In the genomic region with DNA sequence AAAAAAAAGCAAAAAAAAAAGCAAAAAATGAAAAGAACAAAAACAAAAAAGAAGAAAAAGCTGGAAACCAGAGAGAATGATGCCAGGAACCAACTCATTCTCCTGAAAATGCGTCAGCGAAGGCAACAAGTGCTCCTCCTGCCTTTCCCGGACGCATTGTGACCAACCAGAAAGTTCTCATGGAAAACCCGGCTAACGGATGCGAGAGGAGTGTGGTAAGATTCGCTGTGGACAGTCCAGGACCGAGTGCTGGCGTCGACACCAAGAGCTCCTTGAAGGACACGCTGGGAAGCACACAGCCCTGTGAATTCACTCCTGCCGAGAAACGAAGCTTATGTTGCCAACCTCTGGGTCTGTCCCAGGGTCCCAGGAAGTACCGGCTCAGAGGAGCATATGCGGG, we compare ENCODE assay signal across 19 cellular contexts. TPM values are rescaled to one million over a fixed set of nuclear protein-coding genes. Genes with fewer than 3 reads are reported as not detected.
DNase-seq lines count a peak whose midpoint lies in the region; TF ChIP-seq lines count a peak whose summit lies in the region.
"Had no signal": no experiment of that assay in that cellular context is flagged by ENCODE, and none has a peak within 500 bp of the region (broad histone marks: within the 10 kb centered on the region; RNA-seq: fewer than 3 reads in every experiment).

No MANE protein-coding gene starts in this region.

- DNase-seq in AG20443 (ENCODE audit: low spot score): peak; percentile 80
- DNase-seq in H7: peak; percentile 71
- peak; percentile 71 for DNase-seq in fibroblast of gingiva (ENCODE audit: low read depth)
- DNase-seq in posterior vena cava (ENCODE audit: low spot score): peak; percentile 73
- DNase-seq in NCI-H1092 treated with DMSO at 0.1 percent for 48 hours (lab: John Stamatoyannopoulos, UW): no peak
- DNase-seq in esophagus muscularis mucosa (ENCODE audit: extremely low spot score): no peak
- DNase-seq in effector memory CD4-positive, alpha-beta T cell: no peak
- no peak for DNase-seq in DMS 273 treated with DMSO at 0.1 percent for 48 hours (lab: John Stamatoyannopoulos, UW)
- DNase-seq: COR-L47; EL; left colon; NCI-H1436; NCI-H2171 treated with DMSO at 0.1 percent for 48 hours; stimulated activated naive CD4-positive, alpha-beta T cell; T1000 had no signal

- WGBS in esophagus muscularis mucosa: 81% methylated on average over 16 of the region's 16 CpGs

- H3K36me3 ChIP-seq in H7 (replicated peaks; ENCODE audit: control insufficient read depth, insufficient read depth, low read length): no peaks in the 10 kb centered on the region
- H3K36me3 ChIP-seq in esophagus muscularis mucosa: no peaks in the 10 kb centered on the region
- H3K36me3 ChIP-seq in effector memory CD4-positive, alpha-beta T cell (ENCODE audit: control insufficient read depth, insufficient read depth, low read length): no peaks in the 10 kb centered on the region
- H3K36me3 ChIP-seq: breast epithelium, gastroesophageal sphincter, neutrophil, tibial nerve had no signal

- no peaks in the 10 kb centered on the region for H3K9me3 ChIP-seq in esophagus muscularis mucosa
- no peaks in the 10 kb centered on the region for H3K9me3 ChIP-seq in effector memory CD4-positive, alpha-beta T cell (ENCODE audit: control insufficient read depth, low read length)
- H3K9me3 ChIP-seq: breast epithelium, gastroesophageal sphincter, neutrophil, tibial nerve had no signal

- intact Hi-C loops in posterior vena cava (cut with DNase I): no loop called here
- intact Hi-C loops in esophagus muscularis mucosa (cut with DNase I): no loop called here

- TF ChIP-seq POLR2A in esophagus muscularis mucosa (IDR thresholded peaks at IDR 0.05; ENCODE audit: low read depth): no peak

- no peak overlapping the region for H3K4me3 ChIP-seq in H7 (ENCODE audit: insufficient read depth, low read depth, low read length)
- no peak overlapping the region for H3K4me3 ChIP-seq in esophagus muscularis mucosa
- H3K4me3 ChIP-seq in effector memory CD4-positive, alpha-beta T cell (ENCODE audit: insufficient read depth, low read depth, low read length, poor library complexity, severe bottlenecking): no peak overlapping the region
- H3K4me3 ChIP-seq: breast epithelium, gastroesophageal sphincter, tibial nerve had no signal

- peaks cover 11% of the 10 kb centered on the region for H3K27me3 ChIP-seq in H7 (ENCODE audit: control insufficient read depth, insufficient read depth, low read length)
- peaks cover 0 to 54% (median 0%) of the 10 kb centered on the region in 4 donors for H3K27me3 ChIP-seq in esophagus muscularis mucosa
- H3K27me3 ChIP-seq in effector memory CD4-positive, alpha-beta T cell (replicated peaks; ENCODE audit: control insufficient read depth, insufficient read depth, low read length, poor library complexity, severe bottlenecking): no peaks in the 10 kb centered on the region
- H3K27me3 ChIP-seq: tibial nerve had no signal

- H3K27ac ChIP-seq in esophagus muscularis mucosa (replicated peaks in 1 of 4): no peak overlapping the region
- no peak overlapping the region for H3K27ac ChIP-seq in effector memory CD4-positive, alpha-beta T cell (ENCODE audit: insufficient read depth, low read length, poor library complexity, severe bottlenecking)
- H3K27ac ChIP-seq: breast epithelium, gastroesophageal sphincter, neutrophil, tibial nerve had no signal

- no peak for TF ChIP-seq EP300 in esophagus muscularis mucosa (IDR thresholded peaks at IDR 0.05)

- no peak for TF ChIP-seq CTCF in esophagus muscularis mucosa (IDR thresholded peaks at IDR 0.05)

- H3K4me1 ChIP-seq in esophagus muscularis mucosa: peaks cover 0 to 13% (median 4%) of the 10 kb centered on the region in 4 donors
- peaks cover 11% of the 10 kb centered on the region for H3K4me1 ChIP-seq in effector memory CD4-positive, alpha-beta T cell (ENCODE audit: control insufficient read depth, insufficient read depth, low read length, poor library complexity, severe bottlenecking)

RNA-seq across cellular contexts. Expression of gene METRNL, which starts 43.4 kb away (rescaled TPM):
- total RNA-seq in H7 (2014; rRNA removed; shearing (Covaris generic)): 26.6 and 32.0 TPM in 2 replicates
- 100 to 1,000 TPM in 1 of 2 donors, 10 to 100 TPM in 1; 80.5 to 101 TPM for total RNA-seq in posterior vena cava
- 100 to 1,000 TPM in 1 of 4 donors, 10 to 100 TPM in 3; 36.5 to 124 (median 61.5) TPM for total RNA-seq in esophagus muscularis mucosa

Comparison
In these comparisons a context has a peak if more than half of its experiments do, and no peak if none do; other contexts are left out.
1. DNase-seq: peak in AG20443 (single experiment), H7 (single experiment), fibroblast of gingiva (single experiment) and posterior vena cava (single experiment); none in NCI-H1092 treated with DMSO at 0.1 percent for 48 hours (single experiment), esophagus muscularis mucosa (single experiment), effector memory CD4-positive, alpha-beta T cell (0 of 3) and DMS 273 treated with DMSO at 0.1 percent for 48 hours (single experiment).